Comparison of ENCODE assay signal across 9 cellular contexts in genomic region chr3:45665101-45665572, GRCh38. TPM values are rescaled to one million over a fixed set of nuclear protein-coding genes. Genes with fewer than 3 reads are reported as not detected.
A peak's percentile ranks its signal among the peaks of the same experiment; 100 is the strongest.
DNase-seq lines count a peak whose midpoint lies in the region; ATAC-seq and TF ChIP-seq lines count a peak whose summit lies in the region.
"Had no signal": no experiment of that assay in that cellular context is flagged by ENCODE, and none has a peak within 500 bp of the region (broad histone marks: within the 10 kb centered on the region; RNA-seq: fewer than 3 reads in every experiment).

No MANE protein-coding gene starts in this region.

- H3K36me3 ChIP-seq in ascending aorta, result peaks cover 0 to 4% of the 10 kb centered on the region in 2 donors

- peaks cover 3% of the 10 kb centered on the region for H3K36me3 Mint-ChIP-seq in IgD-negative memory B cell
- peaks cover 5 to 17% (median 9%) of the 10 kb centered on the region in 3 donors for H3K36me3 Mint-ChIP-seq in immature natural killer cell

- H3K4me1 Mint-ChIP-seq in IgD-negative memory B cell (peaks cover 17 to 19% (median 17%) of the 10 kb centered on the region in 3 donors), immature natural killer cell (peaks cover 18 to 25% of the 10 kb centered on the region in 2 donors)

- H3K27me3 Mint-ChIP-seq in IgD-negative memory B cell, result no peaks in the 10 kb centered on the region
- no peaks in the 10 kb centered on the region for H3K27me3 Mint-ChIP-seq in immature natural killer cell (ENCODE audit: low read depth in 3 of 3)

- H3K4me1 ChIP-seq in ascending aorta, result peaks cover 14 to 39% of the 10 kb centered on the region in 2 donors

- H3K27me3 ChIP-seq in ascending aorta, result no peaks in the 10 kb centered on the region

- DNase-seq in CMK (ENCODE audit: low read depth) (peak; percentile 56), SK-N-DZ (ENCODE audit: low spot score) (peak; percentile 53), ascending aorta (ENCODE audit: low spot score in 2 of 2) (no peak), immature natural killer cell (peak; percentile 43 to 64 (median 58))
- peak; percentile 33 for DNase-seq in stimulated activated CD8-positive, alpha-beta memory T cell treated with anti-CD3 and anti-CD28 coated beads, Interleukin-12 subunit alpha, Interleukin-12 subunit beta, amount 100 ng/mL, for 1 hour (ENCODE audit: low read depth)

- intact Hi-C loops in ascending aorta (cut with DNase I), result loop anchor here (10.0 kb wide), 2 partner anchors 320 to 800 kb away; partner anchors contain the start of gene TMEM42

- H3K4me3 ChIP-seq in ascending aorta, result peak overlapping the region; percentile 10 to 35
- H3K4me3 ChIP-seq: SK-N-MC had no signal

- H3K27ac ChIP-seq in ascending aorta, result peak overlapping the region; percentile 39 to 77
- H3K27ac ChIP-seq: SK-N-MC had no signal

- no peaks in the 10 kb centered on the region for H3K9me3 ChIP-seq in ascending aorta

- peak; percentile 17 to 32 (median 25) for TF ChIP-seq CTCF in ascending aorta (IDR thresholded peaks at IDR 0.05)

- peak overlapping the region; percentile 30 to 86 (median 77) for H3K27ac Mint-ChIP-seq in IgD-negative memory B cell
- H3K27ac Mint-ChIP-seq in immature natural killer cell, result peak overlapping the region; percentile 84 to 96 (median 96)

- H3K4me3 Mint-ChIP-seq in IgD-negative memory B cell, result peak overlapping the region in 2 of 4 donors; percentile 43 to 91
- H3K4me3 Mint-ChIP-seq in immature natural killer cell, result peak overlapping the region; percentile 86 to 93 (median 90)

- H3K9me3 Mint-ChIP-seq in IgD-negative memory B cell, result no peaks in the 10 kb centered on the region
- H3K9me3 Mint-ChIP-seq in immature natural killer cell, result no peaks in the 10 kb centered on the region

- ATAC-seq in HG03378 (IDR thresholded peaks at IDR 0.05; ENCODE audit: unreplicated experiment) (no peak), HG02759 (IDR thresholded peaks at IDR 0.05; ENCODE audit: unreplicated experiment) (no peak)

RNA-seq across cellular contexts. Expression of gene SACM1L, which starts 24.1 kb away (rescaled TPM):
- 14.9 TPM for polyA plus RNA-seq in IgD-negative memory B cell
- 27.6 and 30.3 TPM in 2 replicates for polyA plus RNA-seq in SK-N-DZ (2014; cell fraction: cytosol; rRNA removed)
- polyA plus RNA-seq in SK-N-DZ (2014; cell fraction: nucleus; rRNA removed), result 74.3 and 83.3 TPM in 2 replicates
- 7.2 TPM for total RNA-seq in ascending aorta
- polyA plus RNA-seq in immature natural killer cell, result 10 to 100 TPM; 29.8 to 67.9 (median 33.8) TPM

Comparison
In these comparisons a context has a peak if more than half of its experiments do, and no peak if none do; other contexts are left out.
1. DNase-seq: peak in CMK (single experiment), SK-N-DZ (single experiment), immature natural killer cell (3 of 3) and stimulated activated CD8-positive, alpha-beta memory T cell treated with anti-CD3 and anti-CD28 coated beads, Interleukin-12 subunit alpha, Interleukin-12 subunit beta, amount 100 ng/mL, for 1 hour (single experiment); none in ascending aorta (0 of 2).